Comparison of ENCODE assay signal across 27 cellular contexts in genomic region chr14:69240527-69241173, GRCh38. TPM values are rescaled to one million over a fixed set of nuclear protein-coding genes. Genes with fewer than 3 reads are reported as not detected.
"Had no signal": no experiment of that assay in that cellular context is flagged by ENCODE, and none has a peak within 500 bp of the region (broad histone marks: within the 10 kb centered on the region; RNA-seq: fewer than 3 reads in every experiment).

No MANE protein-coding gene starts in this region.

- H3K27ac ChIP-seq: adrenal gland, ascending aorta, brain microvascular endothelial cell, colonic mucosa, dorsolateral prefrontal cortex, esophagus squamous epithelium, gastrocnemius medialis, neutrophil, ovary, prostate gland, skin epidermis, thyroid gland had no signal

- H3K9me3 Mint-ChIP-seq: activated T-cell treated with anti-CD3 and anti-CD28 coated beads, Interleukin-2, amount 50 U/mL, for 24 hours; activated T-helper 17 cell treated with anti-CD3 and anti-CD28 coated beads, Interleukin-2, amount 50 U/mL, for 72 hours; natural killer cell; stimulated activated naive CD8-positive, alpha-beta T cell treated with anti-CD3 and anti-CD28 coated beads, Interleukin-15, Interleukin-2, amounts not matched to agents 100 ng/mL and 50 ng/mL, for 24 hours; T-cell; T-helper 2 cell treated with Interferon-gamma antibody and Interleukin-4, amounts not matched to agents 5 μg/mL and 100 μg/mL, for 36 hours; WTC11 had no signal

- H3K9me3 ChIP-seq: adrenal gland, ascending aorta, colonic mucosa, esophagus squamous epithelium, gastrocnemius medialis, neutrophil, ovary, prostate gland, thyroid gland had no signal

- H3K27me3 ChIP-seq: adrenal gland, ascending aorta, brain microvascular endothelial cell, colonic mucosa, dorsolateral prefrontal cortex, esophagus squamous epithelium, gastrocnemius medialis, neutrophil, ovary, thyroid gland had no signal

- H3K36me3 ChIP-seq: ovary had no signal

- ATAC-seq: activated T-helper 17 cell treated with anti-CD3 and anti-CD28 coated beads, Interleukin-2, amount 50 U/mL, for 72 hours; gastrocnemius medialis; left lobe of liver; natural killer cell; T-cell; WTC11 had no signal

- DNase-seq: activated CD8-positive, alpha-beta memory T cell treated with anti-CD3 and anti-CD28 coated beads for 24 hours; activated CD8-positive, alpha-beta memory T cell treated with anti-CD3 and anti-CD28 coated beads, Interleukin-2, amount 50 U/mL, for 4 hours; activated T-cell treated with anti-CD3 and anti-CD28 coated beads, Interleukin-2, amount 50 U/mL, for 24 hours; adrenal gland; brain microvascular endothelial cell; colonic mucosa; dorsolateral prefrontal cortex; esophagus squamous epithelium; gastrocnemius medialis; kidney; natural killer cell; ovary; stimulated activated CD4-positive, alpha-beta T cell treated with anti-CD3 and anti-CD28 coated beads, Interleukin-1b, Interleukin-23, amount 100 ng/mL, for 48 hours; substantia nigra; T-cell; thyroid gland had no signal

- H3K27ac Mint-ChIP-seq: activated naive CD8-positive, alpha-beta T cell; activated T-cell treated with anti-CD3 and anti-CD28 coated beads, Interleukin-2, amount 50 U/mL, for 24 hours; activated T-helper 17 cell treated with anti-CD3 and anti-CD28 coated beads, Interleukin-2, amount 50 U/mL, for 72 hours; natural killer cell; stimulated activated naive CD8-positive, alpha-beta T cell treated with anti-CD3 and anti-CD28 coated beads, Interleukin-15, Interleukin-2, amounts not matched to agents 100 ng/mL and 50 ng/mL, for 24 hours; T-cell; T-helper 2 cell treated with Interferon-gamma antibody and Interleukin-4, amounts not matched to agents 5 μg/mL and 100 μg/mL, for 36 hours had no signal

- H3K4me1 ChIP-seq: adrenal gland, ascending aorta, colonic mucosa, prostate gland, thyroid gland had no signal

- H3K4me3 ChIP-seq: adrenal gland, ascending aorta, colonic mucosa, dorsolateral prefrontal cortex, esophagus squamous epithelium, gastrocnemius medialis, ovary, prostate gland, skin epidermis, thyroid gland had no signal

- H3K27me3 Mint-ChIP-seq: activated naive CD8-positive, alpha-beta T cell; activated T-cell treated with anti-CD3 and anti-CD28 coated beads, Interleukin-2, amount 50 U/mL, for 24 hours; activated T-helper 17 cell treated with anti-CD3 and anti-CD28 coated beads, Interleukin-2, amount 50 U/mL, for 72 hours; stimulated activated naive CD8-positive, alpha-beta T cell treated with anti-CD3 and anti-CD28 coated beads, Interleukin-15, Interleukin-2, amounts not matched to agents 100 ng/mL and 50 ng/mL, for 24 hours; T-cell had no signal

- H3K4me3 Mint-ChIP-seq: activated naive CD8-positive, alpha-beta T cell; activated T-cell treated with anti-CD3 and anti-CD28 coated beads, Interleukin-2, amount 50 U/mL, for 24 hours; activated T-helper 17 cell treated with anti-CD3 and anti-CD28 coated beads, Interleukin-2, amount 50 U/mL, for 72 hours; natural killer cell; stimulated activated naive CD8-positive, alpha-beta T cell treated with anti-CD3 and anti-CD28 coated beads, Interleukin-15, Interleukin-2, amounts not matched to agents 100 ng/mL and 50 ng/mL, for 24 hours; T-cell; T-helper 2 cell treated with Interferon-gamma antibody and Interleukin-4, amounts not matched to agents 5 μg/mL and 100 μg/mL, for 36 hours; WTC11 had no signal

- H3K4me1 Mint-ChIP-seq: natural killer cell had no signal

RNA-seq across cellular contexts. Expression of gene GALNT16, which starts 19.3 kb away (rescaled TPM):
- total RNA-seq: lung microvascular endothelial cell, natural killer cell had no signal
